ENCODE assay signal across 1 cellular context in genomic region chr9:134627417-134628353, GRCh38.
TF ChIP-seq lines count a peak whose summit lies in the region.

No MANE protein-coding gene starts in this region.

TF ChIP-seq in A549, 52 proteins besides CTCF, POLR2A, EP300 and RAD21:
- TF ChIP-seq BCL3 (IDR thresholded peaks at IDR 0.05) (no peak), ZC3H11A (IDR thresholded peaks at IDR 0.05) (no peak), ZFP36 (IDR thresholded peaks at IDR 0.05; ENCODE audit: borderline replicate concordance, partially characterized antibody) (no peak), HOXB5 (CRISPR knock-in tag; IDR thresholded peaks at IDR 0.05) (no peak), HMGXB4 (CRISPR knock-in tag; IDR thresholded peaks at IDR 0.05; ENCODE audit: borderline replicate concordance) (no peak), E2F6 (IDR thresholded peaks at IDR 0.05; ENCODE audit: borderline replicate concordance, low read depth) (no peak), RCOR1 (IDR thresholded peaks at IDR 0.05; ENCODE audit: low read depth, low read length) (no peak), HDAC2 (IDR thresholded peaks at IDR 0.05) (no peak), MYC (IDR thresholded peaks at IDR 0.05; ENCODE audit: borderline replicate concordance, low read length) (no peak), NR3C1 (IDR thresholded peaks at IDR 0.05) (no peak), FOSB (CRISPR knock-in tag; IDR thresholded peaks at IDR 0.05) (no peak), NFE2L2 (conservative IDR thresholded peaks at IDR 0.05; ENCODE audit: low read length) (no peak)
